ENCODE assay signal across 16 cellular contexts in the genomic region with DNA sequence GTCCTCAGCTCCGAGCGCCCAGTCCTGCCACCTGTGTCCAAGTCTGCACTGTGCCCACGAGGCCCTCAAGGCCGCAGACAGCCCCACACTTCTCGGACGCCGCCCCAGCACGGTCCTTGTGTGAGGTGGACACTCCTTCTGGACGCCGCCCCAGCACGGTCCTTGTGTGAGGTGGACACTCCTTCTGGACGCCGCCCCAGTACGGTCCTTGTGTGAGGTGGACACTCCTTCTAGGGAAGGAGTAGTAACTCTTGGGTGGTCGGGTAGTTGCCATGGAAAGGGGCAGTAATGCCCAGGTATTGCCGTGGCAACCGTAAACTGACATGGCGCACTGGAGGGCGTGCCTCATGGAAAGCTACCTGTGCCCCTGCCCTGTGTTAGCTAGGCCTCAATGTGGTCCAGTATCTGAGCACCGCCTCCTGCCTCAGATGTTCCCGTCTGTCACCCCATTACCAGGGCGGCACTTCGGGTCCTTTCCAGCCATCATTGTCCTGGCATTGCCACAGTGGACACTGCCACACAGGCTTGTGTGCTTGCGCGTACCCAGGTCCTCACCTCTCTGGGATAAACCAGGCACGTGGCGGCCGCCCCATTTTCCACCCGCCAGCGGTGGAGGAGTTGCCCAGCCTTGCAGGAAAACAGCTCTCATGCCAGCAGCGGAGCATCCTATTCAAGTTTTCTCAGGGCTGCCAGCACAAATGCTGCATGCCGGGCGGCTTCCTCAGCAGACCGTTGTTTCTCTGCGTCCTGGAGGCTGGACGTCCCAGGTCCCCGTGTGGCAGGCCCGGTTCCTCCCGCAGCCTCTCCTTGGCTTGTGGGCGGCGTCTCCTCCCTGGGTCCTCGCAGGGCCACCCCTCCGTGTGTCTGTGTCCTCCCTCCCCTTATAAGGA. TPM values are rescaled to one million over a fixed set of nuclear protein-coding genes. Genes with fewer than 3 reads are reported as not detected.
DNase-seq lines count a peak whose midpoint lies in the region; ATAC-seq and TF ChIP-seq lines count a peak whose summit lies in the region.
"Had no signal": no experiment of that assay in that cellular context is flagged by ENCODE, and none has a peak within 500 bp of the region (broad histone marks: within the 10 kb centered on the region; RNA-seq: fewer than 3 reads in every experiment).

No MANE protein-coding gene starts in this region.

- CTCF ChIA-PET in RWPE1 (lab: Yijun Ruan, JAX): interaction anchor here (0.7 kb wide), 2 partner anchors 36 to 380 kb away, joined by 3 to 4 read pairs; no protein-coding TSS in a partner anchor

- POLR2A ChIA-PET in RWPE1 (lab: Yijun Ruan, JAX; ENCODE audit: low non-redundant PET): interaction anchor here (0.6 kb wide), 1 partner anchor 44 kb away, joined by 3 read pairs; no protein-coding TSS in a partner anchor

- no peak for ATAC-seq in sciatic nerve

- intact Hi-C loops in sciatic nerve (cut with DNase I): no loop called here

- no peak for TF ChIP-seq CTCF in RWPE1 (conservative IDR thresholded peaks at IDR 0.05; ENCODE audit: low read depth)

- peak overlapping the region; percentile 88 for H3K27ac ChIP-seq in RWPE1
- H3K27ac ChIP-seq: thoracic aorta had no signal

- peak; percentile 14 for DNase-seq in DMS79 treated with DMSO at 0.1 percent for 48 hours (lab: John Stamatoyannopoulos, UW)
- no peak for DNase-seq in RWPE1 (ENCODE audit: low spot score)
- DNase-seq in left kidney (ENCODE audit: low read depth, low spot score): peak; percentile 65
- DNase-seq in sciatic nerve (ENCODE audit: low spot score): peak; percentile 61
- DNase-seq in kidney glomerular epithelial cell (lab: John Stamatoyannopoulos, UW): no peak
- DNase-seq in foreskin melanocyte: no peak
- no peak for DNase-seq in activated gamma-delta T cell (lab: John Stamatoyannopoulos, UW)
- DNase-seq in NCI-H510A treated with DMSO at 0.1 percent for 48 hours (lab: John Stamatoyannopoulos, UW): no peak
- DNase-seq: activated B cell treated with CpG ODN at 0.5 μM for 24 hours; cerebellar nuclear complex; NCI-H1930; NCI-H526 treated with DMSO at 0.1 percent for 48 hours; PC-3; stimulated activated CD4-positive, alpha-beta T cell treated with anti-CD3 and anti-CD28 coated beads, Interleukin-4, amount 100 ng/mL, for 24 hours; stimulated activated CD8-positive, alpha-beta memory T cell treated with anti-CD3 and anti-CD28 coated beads, Interleukin-4, amount 100 ng/mL, for 48 hours had no signal

RNA-seq across cellular contexts. Expression of a gene that starts 40.7 kb away (rescaled TPM):
- total RNA-seq in sciatic nerve: 44.2 TPM

Comparison
In these comparisons a context has a peak if more than half of its experiments do, and no peak if none do; other contexts are left out.
1. DNase-seq: peak in DMS79 treated with DMSO at 0.1 percent for 48 hours (single experiment), left kidney (single experiment) and sciatic nerve (single experiment); none in RWPE1 (single experiment), kidney glomerular epithelial cell (single experiment), foreskin melanocyte (single experiment), activated gamma-delta T cell (single experiment) and NCI-H510A treated with DMSO at 0.1 percent for 48 hours (single experiment).